In genomic region chr1:117127840-117128239, GRCh38 we compare ENCODE assay signal across 19 cellular contexts. TPM values are rescaled to one million over a fixed set of nuclear protein-coding genes. Genes with fewer than 3 reads are reported as not detected.
DNase-seq lines count a peak whose midpoint lies in the region; ATAC-seq and TF ChIP-seq lines count a peak whose summit lies in the region.
"Had no signal": no experiment of that assay in that cellular context is flagged by ENCODE, and none has a peak within 500 bp of the region (broad histone marks: within the 10 kb centered on the region; RNA-seq: fewer than 3 reads in every experiment).

No MANE protein-coding gene starts in this region.

- H3F3A ChIP-seq in PC-3 (ENCODE audit: low read length, unreplicated experiment) (no peaks in the 10 kb centered on the region), neural progenitor cell (ENCODE audit: low read depth) (peaks cover 3% of the 10 kb centered on the region)

- no peaks in the 10 kb centered on the region for H3K36me3 Mint-ChIP-seq in neural progenitor cell
- no peaks in the 10 kb centered on the region for H3K36me3 Mint-ChIP-seq in T-cell
- H3K36me3 Mint-ChIP-seq: activated naive CD4-positive, alpha-beta T cell treated with anti-CD3 and anti-CD28 coated beads, Interleukin-2, amount 50 U/mL, for 24 hours; IgD-negative memory B cell had no signal

- no peak for TF ChIP-seq CTCF in PC-3 (conservative IDR thresholded peaks at IDR 0.05; ENCODE audit: low read depth, low read length)
- no peak for TF ChIP-seq CTCF in fibroblast of pulmonary artery (IDR thresholded peaks at IDR 0.05; ENCODE audit: low read length, missing control alignments)
- no peak for TF ChIP-seq CTCF in neural progenitor cell (IDR thresholded peaks at IDR 0.05)
- no peak for TF ChIP-seq CTCF in gastroesophageal sphincter (IDR thresholded peaks at IDR 0.05)

- H3K27me3 Mint-ChIP-seq in neural progenitor cell (ENCODE audit: insufficient read depth, low read depth) (no peaks in the 10 kb centered on the region), T-cell (peaks cover 0 to 4% of the 10 kb centered on the region in 2 donors)

- H3K79me2 ChIP-seq in PC-3 (ENCODE audit: low read length), result no peaks in the 10 kb centered on the region
- no peaks in the 10 kb centered on the region for H3K79me2 ChIP-seq in neural progenitor cell (ENCODE audit: low read depth)

- H3K4me1 ChIP-seq in PC-3 (ENCODE audit: insufficient read depth, low read length), result peaks cover 10% of the 10 kb centered on the region; the same call in 1 of the 2 replicates
- peaks cover 3% of the 10 kb centered on the region for H3K4me1 ChIP-seq in neural progenitor cell
- peaks cover 0 to 9% (median 0%) of the 10 kb centered on the region in 3 donors for H3K4me1 ChIP-seq in gastroesophageal sphincter
- H3K4me1 ChIP-seq: Peyer's patch, vagina had no signal

- H2AFZ ChIP-seq in PC-3 (ENCODE audit: low read length) (0 out of 2 replicates have a peak overlapping the region, but pooled peaks have one; percentile 82), neural progenitor cell (replicated peaks) (peak overlapping the region; percentile 81)

- CTCF ChIA-PET in PC-3 (lab: Charles Lee), result interaction anchor here (1.4 to 2.6 kb wide), 3 partner anchors 18 to 157 kb away, joined by 4 to 37 read pairs (median 20); no protein-coding TSS in a partner anchor
- CTCF ChIA-PET in T-cell (lab: Charles Lee), result interaction anchor here (0.6 to 2.2 kb wide), 11 partner anchors 8 to 553 kb away, joined by 3 to 41 read pairs (median 7); partner anchors contain the start of gene TTF2 (in 1 of the 2)

- no peak overlapping the region for H3K4me2 ChIP-seq in PC-3 (ENCODE audit: low read length)
- no peak overlapping the region for H3K4me2 ChIP-seq in neural progenitor cell

- H3K27ac ChIP-seq in PC-3 (ENCODE audit: low read length) (no peak overlapping the region), neural progenitor cell (no peak overlapping the region), gastroesophageal sphincter (no peak overlapping the region)
- H3K27ac ChIP-seq: brain microvascular endothelial cell, esophagus muscularis mucosa, ovary, Peyer's patch, vagina had no signal

- H3K27me3 ChIP-seq in PC-3 (ENCODE audit: low read length) (no peaks in the 10 kb centered on the region), neural progenitor cell (no peaks in the 10 kb centered on the region), gastroesophageal sphincter (no peaks in the 10 kb centered on the region)
- H3K27me3 ChIP-seq: brain microvascular endothelial cell, esophagus muscularis mucosa, ovary, Peyer's patch, vagina had no signal

- intact Hi-C loops in PC-3 (cut with micrococcal nuclease), result loop anchor here (1.0 to 2.0 kb wide), 3 partner anchors 19 to 156 kb away; no protein-coding TSS in a partner anchor

- H3K9me3 ChIP-seq in PC-3 (ENCODE audit: low read length) (no peaks in the 10 kb centered on the region), neural progenitor cell (ENCODE audit: low read depth) (no peaks in the 10 kb centered on the region), gastroesophageal sphincter (no peaks in the 10 kb centered on the region)
- H3K9me3 ChIP-seq: esophagus muscularis mucosa, mucosa of descending colon, ovary, Peyer's patch, vagina had no signal

- no peak for TF ChIP-seq POLR2A in gastroesophageal sphincter (IDR thresholded peaks at IDR 0.05)

- H3K9me2 ChIP-seq in PC-3 (replicated peaks; ENCODE audit: low read length), result no peaks in the 10 kb centered on the region

- H3K36me3 ChIP-seq in PC-3 (ENCODE audit: low read depth, low read length), result no peaks in the 10 kb centered on the region
- no peaks in the 10 kb centered on the region for H3K36me3 ChIP-seq in neural progenitor cell
- no peaks in the 10 kb centered on the region for H3K36me3 ChIP-seq in gastroesophageal sphincter
- H3K36me3 ChIP-seq: brain microvascular endothelial cell, esophagus muscularis mucosa, ovary, Peyer's patch, vagina had no signal

- H3K27ac Mint-ChIP-seq in neural progenitor cell (peak overlapping the region; percentile 8), T-cell (no peak overlapping the region)
- H3K27ac Mint-ChIP-seq: activated naive CD4-positive, alpha-beta T cell treated with anti-CD3 and anti-CD28 coated beads, Interleukin-2, amount 50 U/mL, for 24 hours; IgD-negative memory B cell had no signal

- ATAC-seq in PC-3 (no peak), GM19455 (IDR thresholded peaks at IDR 0.05; ENCODE audit: unreplicated experiment) (no peak), gastroesophageal sphincter (no peak), T-cell (replicated peaks in 1 of 4) (no peak)
- ATAC-seq: mucosa of descending colon had no signal

- DNase-seq in DMS79 treated with DMSO at 0.1 percent for 48 hours (lab: John Stamatoyannopoulos, UW), result peak; percentile 63
- no peak for DNase-seq in PC-3
- peak; percentile 23 for DNase-seq in fibroblast of pulmonary artery (ENCODE audit: low read depth)
- no peak for DNase-seq in neural progenitor cell (ENCODE audit: low spot score)
- no peak for DNase-seq in T-cell
- no peak for DNase-seq in stimulated activated CD4-positive, alpha-beta T cell treated with anti-CD3 and anti-CD28 coated beads, Interleukin-12 subunit alpha, Interleukin-12 subunit beta, amount 100 ng/mL, for 4 hours
- DNase-seq: activated T-cell treated with anti-CD3 and anti-CD28 coated beads, Interleukin-2, amount 50 U/mL, for 1 hour; brain microvascular endothelial cell; islet precursor cell; mucosa of descending colon; ovary; Peyer's patch; stimulated activated CD4-positive, alpha-beta T cell treated with anti-CD3 and anti-CD28 coated beads, Interleukin-4, amount 100 ng/mL, for 1 hour had no signal

- POLR2A ChIA-PET in PC-3 (lab: Charles Lee; ENCODE audit: unreplicated experiment) (no interaction called here), T-cell (lab: Charles Lee) (no interaction called here)

- H4K20me1 ChIP-seq in PC-3 (ENCODE audit: low read length), result no peaks in the 10 kb centered on the region
- no peaks in the 10 kb centered on the region for H4K20me1 ChIP-seq in neural progenitor cell (ENCODE audit: low read depth)

- BruUV-seq in PC-3 (replicated peaks; lab: Mats Ljungman, UMichigan), result no TSS peak

- H3K9ac ChIP-seq in PC-3 (ENCODE audit: low read length) (no peak overlapping the region), neural progenitor cell (no peak overlapping the region)

- no peaks in the 10 kb centered on the region for H3K9me3 Mint-ChIP-seq in neural progenitor cell
- no peaks in the 10 kb centered on the region for H3K9me3 Mint-ChIP-seq in T-cell
- H3K9me3 Mint-ChIP-seq: activated naive CD4-positive, alpha-beta T cell treated with anti-CD3 and anti-CD28 coated beads, Interleukin-2, amount 50 U/mL, for 24 hours; IgD-negative memory B cell had no signal

- H3K4me3 ChIP-seq in PC-3 (ENCODE audit: low read length), result no peak overlapping the region
- H3K4me3 ChIP-seq in fibroblast of pulmonary artery (replicated peaks; ENCODE audit: low read depth, low read length), result no peak overlapping the region
- H3K4me3 ChIP-seq in neural progenitor cell, result no peak overlapping the region
- no peak overlapping the region for H3K4me3 ChIP-seq in gastroesophageal sphincter
- H3K4me3 ChIP-seq: esophagus muscularis mucosa, mucosa of descending colon, ovary, Peyer's patch, vagina had no signal

- no peak for TF ChIP-seq EP300 in gastroesophageal sphincter (IDR thresholded peaks at IDR 0.05)

- H3K4me1 Mint-ChIP-seq in neural progenitor cell (peaks cover 11% of the 10 kb centered on the region), T-cell (peaks cover 0 to 2% (median 2%) of the 10 kb centered on the region in 3 donors)

- no peak overlapping the region for H3K4me3 Mint-ChIP-seq in neural progenitor cell
- H3K4me3 Mint-ChIP-seq in T-cell, result no peak overlapping the region
- H3K4me3 Mint-ChIP-seq: activated naive CD4-positive, alpha-beta T cell treated with anti-CD3 and anti-CD28 coated beads, Interleukin-2, amount 50 U/mL, for 24 hours had no signal

RNA-seq across cellular contexts. Expression of gene TRIM45, which starts 6.3 kb away (rescaled TPM):
- 3.1 and 4.3 TPM in 2 replicates for total RNA-seq in PC-3 (2014; rRNA removed)
- total RNA-seq in neural progenitor cell (ENCODE audit: low replicate concordance), result 15.7 and 19.0 TPM in 2 replicates
- total RNA-seq in gastroesophageal sphincter, result 1 to 10 TPM; 1.3 to 5.1 (median 3.1) TPM
- under 1 TPM; 0.23 to 0.65 (median 0.30) TPM for total RNA-seq in T-cell

Comparison
In these comparisons a context has a peak if more than half of its experiments do, and no peak if none do; other contexts are left out.
1. DNase-seq: peak in DMS79 treated with DMSO at 0.1 percent for 48 hours (single experiment) and fibroblast of pulmonary artery (single experiment); none in PC-3 (single experiment), neural progenitor cell (single experiment), T-cell (0 of 34) and stimulated activated CD4-positive, alpha-beta T cell treated with anti-CD3 and anti-CD28 coated beads, Interleukin-12 subunit alpha, Interleukin-12 subunit beta, amount 100 ng/mL, for 4 hours (single experiment).